Comparison of ENCODE assay signal across 18 cellular contexts in the genomic region with DNA sequence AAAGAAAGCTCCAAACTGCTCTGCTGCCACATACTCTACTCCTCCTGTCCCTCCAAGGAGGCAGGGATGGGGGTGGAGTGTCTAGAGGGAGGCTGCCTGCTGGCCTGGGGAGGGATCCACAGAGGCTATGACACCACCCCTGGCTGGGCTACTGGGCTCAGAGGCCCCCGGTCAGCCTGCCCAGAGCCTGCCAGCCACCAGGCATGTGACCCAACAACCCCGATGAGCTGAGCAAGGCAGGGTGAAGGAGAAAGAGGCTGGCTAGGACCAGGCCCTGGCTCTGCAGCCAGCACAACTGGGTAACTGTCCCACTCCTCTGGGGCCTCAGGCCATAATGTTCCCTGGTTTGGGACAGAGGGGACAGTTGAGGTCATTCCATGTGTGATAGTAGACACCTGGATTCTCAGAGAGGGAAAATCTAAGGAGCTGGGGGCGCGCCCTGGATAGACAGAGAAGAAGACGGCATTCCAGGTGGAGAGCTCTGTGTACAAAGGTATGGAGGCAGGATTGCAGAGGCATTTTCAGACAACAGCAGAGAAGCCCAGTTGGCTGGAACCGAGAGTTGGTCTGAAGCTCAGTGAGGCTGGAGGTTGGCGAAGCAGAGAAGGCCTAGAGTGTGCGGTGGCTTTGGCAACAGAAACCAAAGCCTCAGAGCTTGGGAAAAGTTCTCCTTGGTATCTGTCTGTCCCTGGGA. TPM values are rescaled to one million over a fixed set of nuclear protein-coding genes. Genes with fewer than 3 reads are reported as not detected.
DNase-seq lines count a peak whose midpoint lies in the region; ATAC-seq, FAIRE-seq and TF ChIP-seq lines count a peak whose summit lies in the region.
"Had no signal": no experiment of that assay in that cellular context is flagged by ENCODE, and none has a peak within 500 bp of the region (broad histone marks: within the 10 kb centered on the region; RNA-seq: fewer than 3 reads in every experiment).

No MANE protein-coding gene starts in this region.

- TF ChIP-seq POLR2A in K562 (conservative IDR thresholded peaks at IDR 0.05) (no peak), ovary (IDR thresholded peaks at IDR 0.05) (no peak), uterus (IDR thresholded peaks at IDR 0.05) (peak in 1 of 2 donors; percentile 14)

- no peaks in the 10 kb centered on the region for H3K9me3 ChIP-seq in K562 (replicated peaks; ENCODE audit: control insufficient read depth, insufficient read depth, low read depth, low read length)
- no peaks in the 10 kb centered on the region for H3K9me3 ChIP-seq in left ventricle myocardium inferior (replicated peaks)
- no peaks in the 10 kb centered on the region for H3K9me3 ChIP-seq in ovary
- H3K9me3 ChIP-seq in uterus, result no peaks in the 10 kb centered on the region
- H3K9me3 ChIP-seq: Caco-2, left lung had no signal

- POLR2A ChIA-PET in K562 (lab: Yijun Ruan, JAX), result interaction anchor here (0.9 to 1.0 kb wide), 3 partner anchors 8 to 19 kb away, joined by 3 to 4 read pairs (median 3); no protein-coding TSS in a partner anchor

- in situ Hi-C loops in K562 (cut with MboI), result no loop called here

- H3K27ac ChIP-seq in K562 (ENCODE audit: extremely low read depth, low read depth, low read length) (no peak overlapping the region), left ventricle myocardium inferior (replicated peaks) (peak overlapping the region; percentile 95), ovary (peak overlapping the region; percentile 18 to 79), uterus (peak overlapping the region; percentile 99)
- H3K27ac ChIP-seq: parathyroid adenoma had no signal

- intact Hi-C loops in K562 (cut with micrococcal nuclease), result no loop called here
- intact Hi-C loops in left ventricle myocardium inferior (cut with micrococcal nuclease), result no loop called here
- intact Hi-C loops in ovary (cut with DNase I), result no loop called here
- intact Hi-C loops in uterus (cut with DNase I; ENCODE audit: low total_unique reads), result no loop called here

- TF ChIP-seq RAD21 in K562 (CRISPR knock-in tag; conservative IDR thresholded peaks at IDR 0.05 in 1 of 2, IDR thresholded peaks at IDR 0.05 in 1 of 2), result no peak

- no peaks in the 10 kb centered on the region for H3K36me3 ChIP-seq in K562 (ENCODE audit: control insufficient read depth, insufficient read depth, low read length)
- peaks cover under 1% of the 10 kb centered on the region for H3K36me3 ChIP-seq in left ventricle myocardium inferior
- no peaks in the 10 kb centered on the region for H3K36me3 ChIP-seq in ovary
- H3K36me3 ChIP-seq in uterus, result no peaks in the 10 kb centered on the region
- H3K36me3 ChIP-seq: left lung had no signal

- BruUV-seq in K562 (replicated peaks; lab: Mats Ljungman, UMichigan), result no TSS peak

- no peak for FAIRE-seq in K562 (lab: Jason Lieb, UNC)

- no peaks in the 10 kb centered on the region for H4K20me1 ChIP-seq in K562 (replicated peaks; ENCODE audit: control insufficient read depth, insufficient read depth, low read length)

- 0 out of 4 replicates have a peak overlapping the region, but pooled peaks of 1 of the 2 experiments have one; percentile 14 for H3K9ac ChIP-seq in K562 (ENCODE audit: insufficient read depth in 1 of 2, low read depth in 2 of 2, low read length in 2 of 2)
- H3K9ac ChIP-seq: parathyroid adenoma had no signal

- CTCF ChIA-PET in K562 (lab: Yijun Ruan, JAX; ENCODE audit: low intra/inter-chr PET ratio), result no interaction called here

- ATAC-seq in K562, result peak; percentile 30; the same call in 2 of the 3 replicates
- no peak for ATAC-seq in GM18858 (IDR thresholded peaks at IDR 0.05; ENCODE audit: unreplicated experiment)
- ATAC-seq: activated CD4-positive, CD25-positive, alpha-beta regulatory T cell treated with anti-CD3 and anti-CD28 coated beads, Interleukin-2, amount 50 U/mL, for 24 hours; left lung had no signal

- TF ChIP-seq CTCF in K562 (IDR thresholded peaks at IDR 0.05 in 2 of 3, conservative IDR thresholded peaks at IDR 0.05 in 1 of 3; ENCODE audit: insufficient read depth in 2 of 3, low read depth in 1 of 3, low read length in 3 of 3) (no peak), left ventricle myocardium inferior (IDR thresholded peaks at IDR 0.05; ENCODE audit: borderline replicate concordance) (no peak), ovary (IDR thresholded peaks at IDR 0.05) (no peak), uterus (IDR thresholded peaks at IDR 0.05) (no peak)

- H3K4me2 ChIP-seq in K562 (ENCODE audit: insufficient read depth, low read length), result no peak overlapping the region

- 66% methylated on average over 8 of the region's 8 CpGs for WGBS in K562 (ENCODE audit: insufficient coverage, low coverage, missing lambda C conversion rate)
- 19 to 35% (median 35%) methylated on average over 8 of the region's 8 CpGs for WGBS in ovary, 3 donors

- TF ChIP-seq EP300 in K562 (IDR thresholded peaks at IDR 0.05; ENCODE audit: low read length), result no peak
- TF ChIP-seq EP300 in ovary (IDR thresholded peaks at IDR 0.05), result no peak

- H3K27me3 ChIP-seq in K562 (ENCODE audit: control insufficient read depth in 2 of 2, insufficient read depth in 2 of 2, low read length in 2 of 2) (peaks cover 0 to 8% of the 10 kb centered on the region in 2 experiments; a peak in 1 of 5 replicates), left ventricle myocardium inferior (ENCODE audit: low read depth) (no peaks in the 10 kb centered on the region), ovary (no peaks in the 10 kb centered on the region), uterus (no peaks in the 10 kb centered on the region)
- H3K27me3 ChIP-seq: left lung had no signal

- no peaks in the 10 kb centered on the region for H3K79me2 ChIP-seq in K562 (ENCODE audit: control insufficient read depth, insufficient read depth, low read length)
- H3K79me2 ChIP-seq: parathyroid adenoma had no signal

- no peak overlapping the region for H3K4me3 ChIP-seq in K562
- peak overlapping the region; percentile 63 for H3K4me3 ChIP-seq in left ventricle myocardium inferior
- peak overlapping the region; percentile 54 for H3K4me3 ChIP-seq in ovary
- H3K4me3 ChIP-seq in uterus, result peak overlapping the region; percentile 68 to 88
- H3K4me3 ChIP-seq: left lung had no signal

- peaks cover 0 to 4% of the 10 kb centered on the region in 2 experiments; a peak in 2 of 5 replicates for H3K4me1 ChIP-seq in K562 (replicated peaks in 1 of 2; ENCODE audit: control insufficient read depth in 2 of 2, insufficient read depth in 2 of 2, low read length in 2 of 2)
- H3K4me1 ChIP-seq in left ventricle myocardium inferior, result peaks cover 61% of the 10 kb centered on the region
- peaks cover 47% of the 10 kb centered on the region for H3K4me1 ChIP-seq in ovary (ENCODE audit: insufficient read depth)
- peaks cover 0 to 5% of the 10 kb centered on the region in 2 donors for H3K4me1 ChIP-seq in uterus
- H3K4me1 ChIP-seq: Caco-2, parathyroid adenoma had no signal

- H3K9me1 ChIP-seq in K562 (ENCODE audit: control insufficient read depth, insufficient read depth, low read length), result no peaks in the 10 kb centered on the region

- DNase-seq in K562 (ENCODE audit: extremely low read depth in 1 of 4, low spot score in 3 of 4) (no peak), left ventricle myocardium inferior (no peak), ovary (peak in 4 of 5 donors; percentile 40 to 53 (median 52)), uterus (peak; percentile 54 to 59), T-helper 9 cell (no peak), HPDE6-E6E7 (ENCODE audit: extremely low spot score) (no peak)
- DNase-seq: activated T-cell treated with anti-CD3 and anti-CD28 coated beads, Interleukin-2, amount 50 U/mL, for 24 hours; Caco-2; effector memory CD4-positive, alpha-beta T cell; HCEC 1CT; head of caudate nucleus; stimulated activated CD4-positive, alpha-beta T cell treated with anti-CD3 and anti-CD28 coated beads, Interleukin-4, amount 100 ng/mL, for 24 hours; stimulated activated naive CD4-positive, alpha-beta T cell treated with Interleukin-2 at 50 U/mL for 16 hours had no signal

- no peak overlapping the region; the same call in 1 of the 2 replicates for H2AFZ ChIP-seq in K562 (ENCODE audit: low read depth, low read length)
- H2AFZ ChIP-seq: parathyroid adenoma had no signal

RNA-seq across cellular contexts. Expression of a gene that starts 33.8 kb away (rescaled TPM):
- not detected in 2 replicates for total RNA-seq in K562 (2011; cell fraction: chromatin; rRNA removed; ENCODE audit: low replicate concordance)
- not detected in 2 replicates for total RNA-seq in K562 (2011; cell fraction: nucleolus; rRNA removed)
- not detected in 2 replicates for total RNA-seq in K562 (2011; cell fraction: nucleoplasm; rRNA removed)
- 1.5 and 2.6 TPM in 2 replicates for total RNA-seq in K562 (2014; rRNA removed)
- total RNA-seq in K562 (2014; rRNA removed; fragmentation: Illumina TruSeq; extraction: Trizol), result not detected in 2 replicates
- 0.36 TPM in 1 of 2 replicates, not detected in the other for total RNA-seq in K562 (2015; rRNA removed; fragmentation: Illumina TruSeq; extraction: Trizol)
- total RNA-seq in K562 (2021), result 0.51 and 0.58 TPM in 2 replicates
- polyA plus RNA-seq in K562 (2011; rRNA removed), result 0.28 and 0.81 TPM in 2 replicates
- 0.57 and 0.58 TPM in 2 replicates for polyA plus RNA-seq in K562 (2011; cell fraction: cytosol; rRNA removed)
- polyA plus RNA-seq in K562 (2011; cell fraction: nucleus; rRNA removed), result 0.43 and 0.73 TPM in 2 replicates
- 0.44 and 3.0 TPM in 2 replicates for polyA plus RNA-seq in K562 (2012)
- 0.57 TPM in 1 of 2 replicates, not detected in the other for polyA plus RNA-seq in K562 (2014; fragmentation: Illumina TruSeq; extraction: Trizol)
- polyA plus RNA-seq in K562 (2014; fragmentation: Nextera tagmentation; extraction: Ambion mirVana), result under 1 TPM; 0.32 to 0.53 TPM
- 1.0 and 3.0 TPM in 2 replicates for polyA plus RNA-seq in K562 (2014; rRNA removed)
- polyA minus RNA-seq in K562 (2011; rRNA and poly(A)+ RNA removed), result not detected in 2 replicates
- polyA minus RNA-seq in K562 (2011; cell fraction: cytosol; rRNA and poly(A)+ RNA removed), result 2.4 TPM in 1 of 2 replicates, not detected in the other
- not detected in 2 replicates for polyA minus RNA-seq in K562 (2011; cell fraction: nucleus; rRNA and poly(A)+ RNA removed)
- total RNA-seq in left ventricle myocardium inferior, result not detected
- under 1 TPM in 2 of 7 donors, not detected in 5; 0.47 to 0.54 TPM for total RNA-seq in ovary
- 1 to 10 TPM in 1 of 2 donors, not detected in 1; 1.7 TPM for polyA plus RNA-seq in ovary
- 1 to 10 TPM in 2 of 4 donors, not detected in 2; 1.6 to 2.3 TPM for total RNA-seq in uterus
- total RNA-seq: Caco-2, M059J had no signal

RNA-seq across cellular contexts. Expression of a gene that starts 55.1 kb away (rescaled TPM):
- total RNA-seq in K562 (2011; cell fraction: chromatin; rRNA removed; ENCODE audit: low replicate concordance), result 20.2 and 24.4 TPM in 2 replicates
- total RNA-seq in K562 (2011; cell fraction: nucleolus; rRNA removed), result 28.2 and 32.0 TPM in 2 replicates
- 28.4 and 30.6 TPM in 2 replicates for total RNA-seq in K562 (2011; cell fraction: nucleoplasm; rRNA removed)
- total RNA-seq in K562 (2014; rRNA removed) (5.4 and 7.2 TPM in 2 replicates), K562 (2014; rRNA removed; fragmentation: Illumina TruSeq; extraction: Trizol) (5.9 and 6.0 TPM in 2 replicates), K562 (2015; rRNA removed; fragmentation: Illumina TruSeq; extraction: Trizol) (5.1 and 5.3 TPM in 2 replicates), K562 (2021) (7.8 and 8.0 TPM in 2 replicates), left ventricle myocardium inferior (3.2 TPM), ovary (10 to 100 TPM in 2 of 7 donors, 1 to 10 TPM in 5; 5.8 to 11.5 (median 8.8) TPM), uterus (1 to 10 TPM in 3 of 4 donors, under 1 TPM in 1; 0.59 to 8.6 (median 5.9) TPM)
- polyA plus RNA-seq in K562 (2011; rRNA removed) (17.9 and 21.5 TPM in 2 replicates), K562 (2014; fragmentation: Illumina TruSeq; extraction: Trizol) (9.4 and 10.0 TPM in 2 replicates), K562 (2014; fragmentation: Nextera tagmentation; extraction: Ambion mirVana) (1 to 10 TPM; 2.3 to 2.4 TPM), K562 (2014; rRNA removed) (6.5 and 8.3 TPM in 2 replicates), ovary (10 to 100 TPM in 1 of 2 donors, 1 to 10 TPM in 1; 7.1 to 15.2 TPM)
- 25.0 and 29.5 TPM in 2 replicates for polyA plus RNA-seq in K562 (2011; cell fraction: cytosol; rRNA removed)
- polyA plus RNA-seq in K562 (2011; cell fraction: nucleus; rRNA removed), result 44.5 and 48.0 TPM in 2 replicates
- polyA plus RNA-seq in K562 (2012), result 8.9 and 16.5 TPM in 2 replicates
- polyA minus RNA-seq in K562 (2011; rRNA and poly(A)+ RNA removed), result 13.7 and 15.4 TPM in 2 replicates
- polyA minus RNA-seq in K562 (2011; cell fraction: cytosol; rRNA and poly(A)+ RNA removed), result 6.8 and 7.7 TPM in 2 replicates
- polyA minus RNA-seq in K562 (2011; cell fraction: nucleus; rRNA and poly(A)+ RNA removed), result 15.3 and 21.9 TPM in 2 replicates

Comparison
In these comparisons a context has a peak if more than half of its experiments do, and no peak if none do; other contexts are left out.
1. DNase-seq: peak in ovary (4 of 5) and uterus (2 of 2); none in K562 (0 of 4), left ventricle myocardium inferior (single experiment), T-helper 9 cell (single experiment) and HPDE6-E6E7 (single experiment).